Comparison of ENCODE assay signal across 8 cellular contexts in genomic region chr16:29862884-29863668, GRCh38. TPM values are rescaled to one million over a fixed set of nuclear protein-coding genes. Genes with fewer than 3 reads are reported as not detected.
DNase-seq lines count a peak whose midpoint lies in the region; ATAC-seq, FAIRE-seq and TF ChIP-seq lines count a peak whose summit lies in the region.

Gene CDIPT, minus strand, starts transcription at chr16:29863226. Its CDS starts 369 bp downstream, at chr16:29862857.

- peak within 1 kb of the TSS; percentile 95 for H3K4ac ChIP-seq in IMR-90 (ENCODE audit: low read depth, low read length)

- in situ Hi-C loops in IMR-90 (cut with MboI; ENCODE audit: low sequenced_read_pairs), result no loop called here

- POLR2A ChIA-PET in IMR-90 (lab: Charles Lee; ENCODE audit: unreplicated experiment) (no interaction called here), OCI-LY7 (lab: Charles Lee) (no interaction called here), endothelial cell of umbilical vein (lab: Charles Lee) (no interaction called here)

- ATAC-seq in GM21515 (IDR thresholded peaks at IDR 0.05; ENCODE audit: unreplicated experiment), result peak; percentile 88
- peak; percentile 98 for ATAC-seq in IMR-90 (ENCODE audit: low read depth)

- peak within 1 kb of the TSS; percentile 95 for H2BK5ac ChIP-seq in IMR-90 (ENCODE audit: low read depth, low read length, poor library complexity, severe bottlenecking)

- no peaks in the 10 kb centered on the region; the same call in 1 of the 2 replicates for H4K20me1 ChIP-seq in IMR-90 (ENCODE audit: insufficient read depth, low read length)
- H4K20me1 ChIP-seq in OCI-LY7 (ENCODE audit: insufficient read depth, low read length), result no peaks in the 10 kb centered on the region
- H4K20me1 ChIP-seq in endothelial cell of umbilical vein (replicated peaks; ENCODE audit: control insufficient read depth, extremely low read depth, insufficient read depth, low read length), result no peaks in the 10 kb centered on the region

- H3K18ac ChIP-seq in IMR-90 (ENCODE audit: low read depth, low read length), result peak within 1 kb of the TSS; percentile 81

- H3K79me2 ChIP-seq in OCI-LY7 (ENCODE audit: insufficient read depth, low read depth, low read length) (peaks cover 8% of the 10 kb centered on the region; the same call in 1 of the 2 replicates), endothelial cell of umbilical vein (ENCODE audit: control insufficient read depth, insufficient read depth, low read length) (peaks cover 14% of the 10 kb centered on the region)

- DNase-seq in DMS 273 treated with DMSO at 0.1 percent for 48 hours (lab: John Stamatoyannopoulos, UW) (peak; percentile 94), IMR-90 (peak; percentile 97), OCI-LY7 (ENCODE audit: low spot score) (peak; percentile 99), activated T-cell treated with anti-CD3 and anti-CD28 coated beads for 1 hour (ENCODE audit: low read depth) (peak; percentile 88), endothelial cell of umbilical vein (ENCODE audit: low read depth, low spot score) (peak; percentile 96), midbrain (lab: John Stamatoyannopoulos, UW) (peak; percentile 97)
- peak; percentile 84 to 87 for DNase-seq in stimulated activated CD8-positive, alpha-beta memory T cell treated with anti-CD3 and anti-CD28 coated beads, Interleukin-2, amount 100 ng/mL, for 1 hour (ENCODE audit: low read depth in 2 of 2)

- peak; percentile 33 for TF ChIP-seq RAD21 in IMR-90 (IDR thresholded peaks at IDR 0.05; ENCODE audit: low read length)

- peak within 1 kb of the TSS; percentile 97 for H3K23ac ChIP-seq in IMR-90 (ENCODE audit: low read depth, low read length)

- intact Hi-C loops in IMR-90 (cut with micrococcal nuclease) (loop anchor here (2.0 to 5.0 kb wide), 3 partner anchors 41 to 132 kb away; partner anchors contain the start of genes HIRIP3, MVP and TAOK2), OCI-LY7 (cut with micrococcal nuclease; ENCODE audit: unreplicated experiment) (loop anchor here (1.0 to 5.0 kb wide), 3 partner anchors 58 to 159 kb away; partner anchors contain the start of genes C16orf92 and INO80E), endothelial cell of umbilical vein (cut with micrococcal nuclease) (loop anchor here (1.0 to 2.0 kb wide), 8 partner anchors 39 to 158 kb away; partner anchors contain the start of genes INO80E, KIF22, MVP and TAOK2)

- H3K9me2 ChIP-seq in OCI-LY7 (ENCODE audit: insufficient read depth, low read length), result no peaks in the 10 kb centered on the region

- H3K4me1 ChIP-seq in IMR-90 (ENCODE audit: control insufficient read depth, insufficient read depth, low read length) (peaks cover 3% of the 10 kb centered on the region; the same call in 1 of the 2 replicates), OCI-LY7 (ENCODE audit: insufficient read depth, low read length, poor library complexity, severe bottlenecking) (peaks cover 15% of the 10 kb centered on the region), endothelial cell of umbilical vein (ENCODE audit: control insufficient read depth, extremely low read depth, insufficient read depth, low read length) (peaks cover 7% of the 10 kb centered on the region)

- peak within 1 kb of the TSS; percentile 93 for H2AK9ac ChIP-seq in IMR-90 (replicated peaks; ENCODE audit: low read depth, low read length, poor library complexity)

- dilution Hi-C loops in IMR-90 (cut with HindIII; ENCODE audit: low sequenced_read_pairs, unreplicated experiment) (no loop called here), endothelial cell of umbilical vein (cut with MboI; ENCODE audit: extremely low pct_ligation_motif_present, low sequenced_read_pairs) (no loop called here)

- 2% methylated on average over 11 of the region's 57 CpGs; no CpG with 5 or more reads in 1 of the 2 experiments for WGBS in IMR-90 (ENCODE audit: extremely low coverage in 2 of 2, insufficient read length in 1 of 2), 2 experiments

- peaks cover 7 to 30% of the 10 kb centered on the region in 2 experiments; a peak in 3 of 4 replicates for H3K79me1 ChIP-seq in IMR-90 (ENCODE audit: low read depth in 1 of 2, low read length in 2 of 2)

- no peaks in the 10 kb centered on the region for H3K9me3 ChIP-seq in IMR-90 (ENCODE audit: control insufficient read depth, insufficient read depth, low read length)
- no peaks in the 10 kb centered on the region for H3K9me3 ChIP-seq in OCI-LY7 (ENCODE audit: low read length)
- H3K9me3 ChIP-seq in endothelial cell of umbilical vein (replicated peaks; ENCODE audit: control insufficient read depth, insufficient read depth, low read length), result no peaks in the 10 kb centered on the region

- H3K9me1 ChIP-seq in IMR-90 (ENCODE audit: insufficient read depth, low read length), result peaks cover 9% of the 10 kb centered on the region
- H3K9me1 ChIP-seq in endothelial cell of umbilical vein (replicated peaks; ENCODE audit: control insufficient read depth, extremely low read depth, insufficient read depth, low read length), result no peaks in the 10 kb centered on the region

- H2BK20ac ChIP-seq in IMR-90 (ENCODE audit: low read depth, low read length), result peak within 1 kb of the TSS; percentile 100

- H3K14ac ChIP-seq in IMR-90 (replicated peaks; ENCODE audit: low read depth, low read length), result peak within 1 kb of the TSS; percentile 93

- H3K9ac ChIP-seq in IMR-90 (ENCODE audit: low read depth, low read length) (peak within 1 kb of the TSS; percentile 77), endothelial cell of umbilical vein (replicated peaks; ENCODE audit: extremely low read depth, insufficient read depth, low read length) (peak within 1 kb of the TSS; percentile 95)

- H2BK15ac ChIP-seq in IMR-90 (ENCODE audit: low read depth, low read length), result peak within 1 kb of the TSS; percentile 91; the same call in 2 of the 3 replicates

- H3K36me3 ChIP-seq in IMR-90 (ENCODE audit: control insufficient read depth, insufficient read depth, low read length) (peaks cover 22% of the 10 kb centered on the region), OCI-LY7 (ENCODE audit: insufficient read depth, low read length) (peaks cover 23% of the 10 kb centered on the region; the same call in 1 of the 2 replicates), endothelial cell of umbilical vein (ENCODE audit: control insufficient read depth in 2 of 2, extremely low read depth in 1 of 2, insufficient read depth in 2 of 2, low read length in 2 of 2) (peaks cover 0 to 19% of the 10 kb centered on the region in 2 experiments)

- H4K8ac ChIP-seq in IMR-90 (ENCODE audit: low read depth in 2 of 2, low read length in 2 of 2), result peak within 1 kb of the TSS; percentile 32 to 95

- H4K5ac ChIP-seq in IMR-90 (ENCODE audit: low read depth, low read length), result peak within 1 kb of the TSS; percentile 77

- H3K27ac ChIP-seq in IMR-90 (ENCODE audit: insufficient read depth, low read length) (peak within 1 kb of the TSS; percentile 86), OCI-LY7 (ENCODE audit: low read depth, low read length, poor library complexity, severe bottlenecking) (peak within 1 kb of the TSS; percentile 45), endothelial cell of umbilical vein (ENCODE audit: insufficient read depth, low read depth, low read length) (peak within 1 kb of the TSS; percentile 100)

- BruUV-seq in IMR-90 (replicated peaks; lab: Mats Ljungman, UMichigan), result no TSS peak
- BruUV-seq in OCI-LY7 (replicated peaks; lab: Mats Ljungman, UMichigan), result TSS peak; percentile 75
- BruUV-seq in endothelial cell of umbilical vein (replicated peaks; lab: Mats Ljungman, UMichigan), result TSS peak; percentile 38

- H3K56ac ChIP-seq in IMR-90 (ENCODE audit: extremely low read depth, insufficient read depth, low read length), result peak within 1 kb of the TSS; percentile 99

- peak within 1 kb of the TSS; percentile 100 for H2BK120ac ChIP-seq in IMR-90 (ENCODE audit: low read depth, low read length)

- peak within 1 kb of the TSS; percentile 77 for H3K4me3 ChIP-seq in IMR-90 (ENCODE audit: insufficient read depth, low read depth, low read length)
- peak within 1 kb of the TSS; percentile 91 for H3K4me3 ChIP-seq in OCI-LY7 (ENCODE audit: low read depth, low read length, poor library complexity, severe bottlenecking)
- H3K4me3 ChIP-seq in endothelial cell of umbilical vein (replicated peaks in 1 of 3; ENCODE audit: insufficient read depth in 1 of 3, low read depth in 1 of 3, low read length in 3 of 3), result peak within 1 kb of the TSS; percentile 55 to 73 (median 64)

- peak within 1 kb of the TSS; percentile 73 for H3K4me2 ChIP-seq in IMR-90 (ENCODE audit: low read depth, low read length)
- peak within 1 kb of the TSS; percentile 97 for H3K4me2 ChIP-seq in OCI-LY7 (ENCODE audit: low read length)
- peak within 1 kb of the TSS; percentile 91 for H3K4me2 ChIP-seq in endothelial cell of umbilical vein (ENCODE audit: insufficient read depth, low read length)

- H2AFZ ChIP-seq in IMR-90 (replicated peaks; ENCODE audit: low read length, poor library complexity) (peak within 1 kb of the TSS; percentile 97), OCI-LY7 (ENCODE audit: low read length) (peak within 1 kb of the TSS; percentile 53), endothelial cell of umbilical vein (ENCODE audit: low read depth, low read length) (peak within 1 kb of the TSS; percentile 93)

- CTCF ChIA-PET in IMR-90 (lab: Yijun Ruan, JAX) (interaction anchor here (0.6 to 0.7 kb wide), 3 partner anchors 15 to 158 kb away, joined by 3 to 6 read pairs (median 3); no protein-coding TSS in a partner anchor), OCI-LY7 (lab: Charles Lee; ENCODE audit: unreplicated experiment) (no interaction called here), endothelial cell of umbilical vein (lab: Charles Lee) (interaction anchor here (0.8 to 3.9 kb wide), 8 partner anchors 10 to 110 kb away, joined by 3 to 19 read pairs (median 4); partner anchors contain the start of genes ASPHD1, KIF22 and SEZ6L2)

- no peaks in the 10 kb centered on the region for H3K27me3 ChIP-seq in IMR-90 (ENCODE audit: control insufficient read depth, insufficient read depth, low read length)
- no peaks in the 10 kb centered on the region for H3K27me3 ChIP-seq in endothelial cell of umbilical vein (ENCODE audit: control insufficient read depth in 2 of 2, insufficient read depth in 2 of 2, low read length in 2 of 2)

- peak; percentile 99 for FAIRE-seq in endothelial cell of umbilical vein (lab: Jason Lieb, UNC)

- TF ChIP-seq POLR2A in IMR-90 (IDR thresholded peaks at IDR 0.05; ENCODE audit: low read depth, low read length) (no peak), endothelial cell of umbilical vein (IDR thresholded peaks at IDR 0.05; ENCODE audit: low read depth, low read length) (peak; percentile 51)

- H2AK5ac ChIP-seq in IMR-90 (ENCODE audit: low read depth, low read length), result peak within 1 kb of the TSS; percentile 61

- TF ChIP-seq CTCF in IMR-90 (conservative IDR thresholded peaks at IDR 0.05; ENCODE audit: low read depth, low read length) (peak; percentile 82), OCI-LY7 (conservative IDR thresholded peaks at IDR 0.05; ENCODE audit: low read length) (peak; percentile 78), endothelial cell of umbilical vein (IDR thresholded peaks at IDR 0.05; ENCODE audit: extremely low read depth in 1 of 2, insufficient read depth in 1 of 2, low read depth in 1 of 2, low read length in 2 of 2) (peak; percentile 53 to 85)

- H4K91ac ChIP-seq in IMR-90 (ENCODE audit: insufficient read depth, low read depth, low read length), result peak within 1 kb of the TSS; percentile 97

RNA-seq across cellular contexts. Expression of gene CDIPT, which starts in this region (rescaled TPM):
- total RNA-seq in IMR-90 (2012; rRNA removed) (47.1 and 48.3 TPM in 2 replicates), OCI-LY7 (2022) (41.4 and 43.5 TPM in 2 replicates), endothelial cell of umbilical vein (67.3 and 68.7 TPM in 2 replicates)
- polyA plus RNA-seq in IMR-90 (2012; rRNA removed) (100 and 111 TPM in 2 replicates), endothelial cell of umbilical vein (161 and 179 TPM in 2 replicates)
- polyA plus RNA-seq in IMR-90 (2012; cell fraction: cytosol; rRNA removed), result 116 and 168 TPM in 2 replicates
- polyA plus RNA-seq in IMR-90 (2012; cell fraction: nucleus; rRNA removed; ENCODE audit: low replicate concordance), result 48.4 and 91.2 TPM in 2 replicates
- 39.6 and 52.4 TPM in 2 replicates for total RNA-seq in OCI-LY7 (2014; rRNA removed; shearing (Covaris generic))
- polyA plus RNA-seq in endothelial cell of umbilical vein (2011; cell fraction: cytosol; rRNA removed), result 106 and 114 TPM in 2 replicates
- polyA plus RNA-seq in endothelial cell of umbilical vein (2011; cell fraction: nucleus; rRNA removed), result 48.3 and 54.8 TPM in 2 replicates
- polyA plus RNA-seq in endothelial cell of umbilical vein (2012), result 89.7 and 115 TPM in 2 replicates
- 84.3 and 85.3 TPM in 2 replicates for polyA minus RNA-seq in endothelial cell of umbilical vein
- polyA minus RNA-seq in endothelial cell of umbilical vein (2011; cell fraction: cytosol; rRNA and poly(A)+ RNA removed), result 61.1 TPM
- polyA minus RNA-seq in endothelial cell of umbilical vein (2011; cell fraction: nucleus; rRNA and poly(A)+ RNA removed), result 14.1 and 17.2 TPM in 2 replicates

Comparison
In these comparisons a context has a peak if more than half of its experiments do, and no peak if none do; other contexts are left out.
1. Peak in every context shown above with its lines: DNase-seq, ATAC-seq, H3K4me3 ChIP-seq and H3K27ac ChIP-seq.
2. H3K27ac ChIP-seq: peak in every context shown above with its lines; median percentile 100 in endothelial cell of umbilical vein; 86 in IMR-90; 45 in OCI-LY7.